ENCODE assay signal across 8 cellular contexts in genomic region chr12:51217133-51217967, GRCh38. TPM values are rescaled to one million over a fixed set of nuclear protein-coding genes. Genes with fewer than 3 reads are reported as not detected.
DNase-seq lines count a peak whose midpoint lies in the region; ATAC-seq lines count a peak whose summit lies in the region.

No MANE protein-coding gene starts in this region.

- no peaks in the 10 kb centered on the region for H3K27me3 ChIP-seq in right cardiac atrium (ENCODE audit: control insufficient read depth, insufficient read depth)
- H3K27me3 ChIP-seq in rectal smooth muscle tissue (ENCODE audit: control insufficient read depth, insufficient read depth, low read length), result no peaks in the 10 kb centered on the region

- H3K9me3 ChIP-seq in right cardiac atrium (ENCODE audit: control insufficient read depth, low read length), result no peaks in the 10 kb centered on the region

- H3K9ac ChIP-seq in rectal smooth muscle tissue (ENCODE audit: low read length), result no peak overlapping the region

- peak; percentile 14 for DNase-seq in NCI-H345 (lab: John Stamatoyannopoulos, UW)
- DNase-seq in NCI-H345 treated with DMSO at 0.1 percent for 48 hours (lab: John Stamatoyannopoulos, UW; ENCODE audit: unreplicated experiment), result no peak
- peak; percentile 31 to 49 (median 34) for DNase-seq in T-helper 1 cell
- peak; percentile 59 to 84 (median 81) for DNase-seq in right cardiac atrium
- DNase-seq in NK-92 treated with Interleukin-12 subunit alpha and Interleukin-12 subunit beta, amount 100 ng/mL, for 24 hours (lab: John Stamatoyannopoulos, UW), result no peak

- no peaks in the 10 kb centered on the region for H3K36me3 ChIP-seq in rectal smooth muscle tissue (ENCODE audit: control insufficient read depth, insufficient read depth, low read length)

- peak; percentile 33 for ATAC-seq in HG03135 (IDR thresholded peaks at IDR 0.05; ENCODE audit: unreplicated experiment)
- ATAC-seq in right cardiac atrium, result peak; percentile 63 to 74

- WGBS in right cardiac atrium, result 1% methylated on average over 81 of the region's 81 CpGs

- intact Hi-C loops in right cardiac atrium (cut with DNase I), result no loop called here

- H3K27ac ChIP-seq in angular gyrus (ENCODE audit: low read depth, low read length), result peak overlapping the region; percentile 92
- H3K27ac ChIP-seq in right cardiac atrium (ENCODE audit: low read length), result peak overlapping the region; percentile 91
- H3K27ac ChIP-seq in rectal smooth muscle tissue (ENCODE audit: low read depth, low read length), result peak overlapping the region; percentile 90

- H3K4me1 ChIP-seq in right cardiac atrium (ENCODE audit: control insufficient read depth, insufficient read depth, low read length) (peaks cover 3% of the 10 kb centered on the region), rectal smooth muscle tissue (ENCODE audit: control insufficient read depth, insufficient read depth, low read length) (peaks cover 13% of the 10 kb centered on the region)

- H3K4me3 ChIP-seq in right cardiac atrium (ENCODE audit: low read length) (peak overlapping the region; percentile 100), rectal smooth muscle tissue (ENCODE audit: low read length) (peak overlapping the region; percentile 90)

RNA-seq across cellular contexts. Expression of gene POU6F1, which starts 0.5 kb away (rescaled TPM):
- total RNA-seq in right cardiac atrium, result 10 to 100 TPM in 1 of 4 donors, 1 to 10 TPM in 3; 7.7 to 10.2 (median 8.4) TPM
- 4.6 TPM for polyA plus RNA-seq in right cardiac atrium

RNA-seq across cellular contexts. Expression of gene DAZAP2, which starts 21.3 kb away (rescaled TPM):
- total RNA-seq in right cardiac atrium, result 100 to 1,000 TPM; 150 to 176 (median 168) TPM
- 135 TPM for polyA plus RNA-seq in right cardiac atrium

RNA-seq across cellular contexts. Expression of gene TFCP2, which starts 44.4 kb away (rescaled TPM):
- total RNA-seq in right cardiac atrium, result 10 to 100 TPM; 17.4 to 25.1 (median 20.3) TPM
- 11.8 TPM for polyA plus RNA-seq in right cardiac atrium

RNA-seq across cellular contexts. Expression of gene SMAGP, which starts 52.9 kb away (rescaled TPM):
- total RNA-seq in right cardiac atrium, result 1 to 10 TPM; 1.4 to 6.2 (median 3.1) TPM
- polyA plus RNA-seq in right cardiac atrium, result 3.6 TPM

Comparison
In these comparisons a context has a peak if more than half of its experiments do, and no peak if none do; other contexts are left out.
1. DNase-seq: peak in NCI-H345 (single experiment), T-helper 1 cell (5 of 5) and right cardiac atrium (3 of 3); none in NCI-H345 treated with DMSO at 0.1 percent for 48 hours (single experiment) and NK-92 treated with Interleukin-12 subunit alpha and Interleukin-12 subunit beta, amount 100 ng/mL, for 24 hours (single experiment).
2. Peak in every context shown above with its lines, with median percentiles within 50 percentile points of each other: H3K27ac ChIP-seq.